1 cellular context compared by ENCODE assay signal in genomic region chr5:96614110-96614691, GRCh38.
TF ChIP-seq lines count a peak whose summit lies in the region.

No MANE protein-coding gene starts in this region.

TF ChIP-seq in A549, 52 proteins besides CTCF, POLR2A, EP300 and RAD21 (continued from another document):
- TF ChIP-seq BCL3 (IDR thresholded peaks at IDR 0.05) = no peak
- TF ChIP-seq EHMT2 (IDR thresholded peaks at IDR 0.05; ENCODE audit: low read depth) = no peak
- TF ChIP-seq RFX5 (IDR thresholded peaks at IDR 0.05) = no peak
- no peak for TF ChIP-seq FOSB (CRISPR knock-in tag; IDR thresholded peaks at IDR 0.05)
- no peak for TF ChIP-seq FOSL2 (IDR thresholded peaks at IDR 0.05)
- TF ChIP-seq FOSL2 (CRISPR knock-in tag; IDR thresholded peaks at IDR 0.05) = peak; percentile 43; the same call in 1 of the 2 replicates
- TF ChIP-seq HOXB13 (CRISPR knock-in tag; IDR thresholded peaks at IDR 0.05; ENCODE audit: low read depth) = no peak
- TF ChIP-seq ATOH8 (CRISPR knock-in tag; IDR thresholded peaks at IDR 0.05; ENCODE audit: low read depth) = no peak
- no peak for TF ChIP-seq NFE2L2 (conservative IDR thresholded peaks at IDR 0.05; ENCODE audit: low read length)
- TF ChIP-seq BHLHE40 (IDR thresholded peaks at IDR 0.05; ENCODE audit: low read depth, low read length) = no peak
- TF ChIP-seq POLR2AphosphoS2 (conservative IDR thresholded peaks at IDR 0.05; ENCODE audit: low read length) = no peak
